ENCODE assay signal across 1 cellular context in the genomic region with DNA sequence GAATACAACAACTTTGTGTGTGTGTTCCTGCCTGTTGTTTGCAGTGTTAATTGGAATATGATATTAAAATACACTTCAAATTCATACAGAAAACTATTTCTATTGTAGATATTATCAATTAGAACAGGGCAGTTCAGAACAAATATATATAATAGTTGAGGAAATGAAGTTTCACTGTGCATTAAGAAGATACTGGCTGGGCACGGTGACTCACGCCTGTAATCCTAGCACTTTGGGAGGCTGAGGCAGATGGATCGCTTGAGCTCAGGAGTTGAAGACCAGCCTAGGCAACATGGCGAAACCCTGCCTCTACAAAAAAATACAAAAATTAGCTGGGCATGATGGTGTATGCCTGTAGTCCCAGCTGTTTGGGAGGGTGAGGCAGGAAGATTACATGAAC.
TF ChIP-seq lines count a peak whose summit lies in the region.

No MANE protein-coding gene starts in this region.

TF ChIP-seq in IMR-90, 13 proteins besides CTCF, POLR2A, EP300 and RAD21:
- TF ChIP-seq, protein P1, sequence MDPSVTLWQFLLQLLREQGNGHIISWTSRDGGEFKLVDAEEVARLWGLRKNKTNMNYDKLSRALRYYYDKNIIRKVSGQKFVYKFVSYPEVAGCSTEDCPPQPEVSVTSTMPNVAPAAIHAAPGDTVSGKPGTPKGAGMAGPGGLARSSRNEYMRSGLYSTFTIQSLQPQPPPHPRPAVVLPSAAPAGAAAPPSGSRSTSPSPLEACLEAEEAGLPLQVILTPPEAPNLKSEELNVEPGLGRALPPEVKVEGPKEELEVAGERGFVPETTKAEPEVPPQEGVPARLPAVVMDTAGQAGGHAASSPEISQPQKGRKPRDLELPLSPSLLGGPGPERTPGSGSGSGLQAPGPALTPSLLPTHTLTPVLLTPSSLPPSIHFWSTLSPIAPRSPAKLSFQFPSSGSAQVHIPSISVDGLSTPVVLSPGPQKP (IDR thresholded peaks at IDR 0.05; ENCODE audit: borderline replicate concordance, low read depth, low read length), result no peak
- no peak for TF ChIP-seq BHLHE40 (IDR thresholded peaks at IDR 0.05; ENCODE audit: low read depth, low read length)
- no peak for TF ChIP-seq RFX5 (IDR thresholded peaks at IDR 0.05; ENCODE audit: low read depth, low read length)
- TF ChIP-seq MXI1 (IDR thresholded peaks at IDR 0.05; ENCODE audit: borderline replicate concordance, low read depth, low read length), result no peak
- no peak for TF ChIP-seq MAZ (IDR thresholded peaks at IDR 0.05; ENCODE audit: borderline replicate concordance, low read depth, low read length)
- TF ChIP-seq NFE2L2 (IDR thresholded peaks at IDR 0.05; ENCODE audit: low read depth, low read length), result no peak
- TF ChIP-seq SMC3 (IDR thresholded peaks at IDR 0.05; ENCODE audit: low read depth, low read length), result no peak
- no peak for TF ChIP-seq MAFK (IDR thresholded peaks at IDR 0.05; ENCODE audit: low read depth, low read length)
- TF ChIP-seq RCOR1 (IDR thresholded peaks at IDR 0.05; ENCODE audit: insufficient replicate concordance, low read length), result no peak
- no peak for TF ChIP-seq CHD1 (IDR thresholded peaks at IDR 0.05; ENCODE audit: low read depth, low read length)
- no peak for TF ChIP-seq FOS (IDR thresholded peaks at IDR 0.05; ENCODE audit: low read depth, low read length)
- TF ChIP-seq, protein P2, sequence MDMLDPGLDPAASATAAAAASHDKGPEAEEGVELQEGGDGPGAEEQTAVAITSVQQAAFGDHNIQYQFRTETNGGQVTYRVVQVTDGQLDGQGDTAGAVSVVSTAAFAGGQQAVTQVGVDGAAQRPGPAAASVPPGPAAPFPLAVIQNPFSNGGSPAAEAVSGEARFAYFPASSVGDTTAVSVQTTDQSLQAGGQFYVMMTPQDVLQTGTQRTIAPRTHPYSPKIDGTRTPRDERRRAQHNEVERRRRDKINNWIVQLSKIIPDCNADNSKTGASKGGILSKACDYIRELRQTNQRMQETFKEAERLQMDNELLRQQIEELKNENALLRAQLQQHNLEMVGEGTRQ (IDR thresholded peaks at IDR 0.05; ENCODE audit: low read depth, low read length), result no peak
